ENCODE assay signal across 8 cellular contexts in genomic region chr19:55605637-55606470, GRCh38. TPM values are rescaled to one million over a fixed set of nuclear protein-coding genes. Genes with fewer than 3 reads are reported as not detected.
DNase-seq lines count a peak whose midpoint lies in the region; ATAC-seq and TF ChIP-seq lines count a peak whose summit lies in the region.

TSS of gene ZNF865 (plus strand) at chr19:55605647. CDS start at chr19:55613619, 7,972 bp downstream.

- TF ChIP-seq CTCF in GM23338 (conservative IDR thresholded peaks at IDR 0.05; ENCODE audit: low read depth in 2 of 2) (peak; percentile 72 to 83), heart right ventricle (IDR thresholded peaks at IDR 0.05) (peak; percentile 36 to 81 (median 63))

- H3K4me3 Mint-ChIP-seq in GM23338: peak within 1 kb of the TSS; percentile 95

- ATAC-seq in GM23338 (peak; percentile 53), heart right ventricle (peak; percentile 18 to 51 (median 38))

- peaks cover 32% of the 10 kb centered on the region for H3K4me1 Mint-ChIP-seq in GM23338

- H3K9me2 ChIP-seq in GM23338 (ENCODE audit: insufficient read depth): no peaks in the 10 kb centered on the region

- H3K27ac Mint-ChIP-seq in GM23338: peak within 1 kb of the TSS; percentile 98

- peak within 1 kb of the TSS; percentile 87 for H3K4me2 ChIP-seq in GM23338

- H3K4me1 ChIP-seq in GM23338 (ENCODE audit: insufficient read depth) (peaks cover 20% of the 10 kb centered on the region), heart right ventricle (peaks cover under 1 to 52% (median 32%) of the 10 kb centered on the region in 9 donors)

- H3K27me3 Mint-ChIP-seq in GM23338 (ENCODE audit: insufficient read depth, low read depth, poor library complexity): peaks cover 36% of the 10 kb centered on the region

- H3K4me3 ChIP-seq in GM23338 (peak within 1 kb of the TSS; percentile 84), heart right ventricle (peak within 1 kb of the TSS; percentile 51 to 85 (median 77))

- H3K27ac ChIP-seq in GM23338 (ENCODE audit: low read depth): peak within 1 kb of the TSS; percentile 99
- peak within 1 kb of the TSS; percentile 84 to 98 (median 96) for H3K27ac ChIP-seq in heart right ventricle

- H2AFZ ChIP-seq in GM23338: peak within 1 kb of the TSS; percentile 2

- H3K27me3 ChIP-seq in GM23338 (ENCODE audit: insufficient read depth): no peaks in the 10 kb centered on the region
- no peaks in the 10 kb centered on the region for H3K27me3 ChIP-seq in heart right ventricle

- peaks cover 14% of the 10 kb centered on the region for H3K79me2 ChIP-seq in GM23338 (replicated peaks; ENCODE audit: insufficient read depth)

- WGBS in heart right ventricle, 2 donors: 0 to 1% methylated on average over 35 to 44 of the region's 44 CpGs

- peaks cover 22% of the 10 kb centered on the region for H3F3A ChIP-seq in GM23338 (replicated peaks; ENCODE audit: low read depth)

- peaks cover 22% of the 10 kb centered on the region for H4K20me1 ChIP-seq in GM23338 (replicated peaks; ENCODE audit: insufficient read depth)

- intact Hi-C loops in heart right ventricle (cut with DNase I) (loop anchor here in 7 of 10 donors (1.0 to 10.0 kb wide), 5 partner anchors 19 to 91 kb away; partner anchors contain the start of gene ZNF784 (in 1 of the 7)), posterior cingulate gyrus (cut with DNase I) (loop anchor here (2.0 kb wide), 1 partner anchor 89 kb away; no protein-coding TSS in a partner anchor)

- H3K36me3 Mint-ChIP-seq in GM23338 (ENCODE audit: low read depth): peaks cover 24% of the 10 kb centered on the region

- peaks cover 6% of the 10 kb centered on the region for H3K9me3 Mint-ChIP-seq in GM23338

- H3K36me3 ChIP-seq in GM23338 (ENCODE audit: insufficient read depth): peaks cover 5% of the 10 kb centered on the region; the same call in 1 of the 2 replicates
- peaks cover 0 to 48% (median 7%) of the 10 kb centered on the region in 9 donors for H3K36me3 ChIP-seq in heart right ventricle

- DNase-seq in DMS114 treated with DMSO at 0.1 percent for 48 hours (lab: John Stamatoyannopoulos, UW; ENCODE audit: unreplicated experiment): peak; percentile 72
- peak; percentile 94 for DNase-seq in GM23338 (ENCODE audit: low spot score)
- peak; percentile 46 for DNase-seq in NCI-H1048 (lab: John Stamatoyannopoulos, UW)
- peak; percentile 93 for DNase-seq in SW480 (ENCODE audit: low spot score)
- DNase-seq in amniotic epithelial cell (ENCODE audit: low read depth): peak; percentile 84
- peak; percentile 63 to 82 for DNase-seq in heart right ventricle
- DNase-seq in posterior cingulate gyrus: peak; percentile 52 to 95 (median 72)
- peak; percentile 85 for DNase-seq in ureter (ENCODE audit: low spot score)

- H3K9me3 ChIP-seq in heart right ventricle: peaks cover 0 to 4% (median 0%) of the 10 kb centered on the region in 11 donors

TF ChIP-seq in GM23338, 12 proteins besides CTCF, POLR2A, EP300 and RAD21:
- TF ChIP-seq STAT1 (IDR thresholded peaks at IDR 0.05; ENCODE audit: unreplicated experiment) (no peak), POLR2AphosphoS5 (IDR thresholded peaks at IDR 0.05; ENCODE audit: low read depth) (peak; percentile 24; the same call in 1 of the 2 replicates), CREB1 (CRISPR knock-in tag; IDR thresholded peaks at IDR 0.05; ENCODE audit: low read depth) (0 out of 2 replicates have a peak, but pooled peaks have one; percentile 10)

RNA-seq across cellular contexts. Expression of gene ZNF865, which starts in this region (rescaled TPM):
- 10.3 and 12.1 TPM in 2 replicates for total RNA-seq in GM23338 (2014; rRNA removed; shearing (Covaris generic))
- polyA plus RNA-seq in GM23338 (2016; fragmentation: Nextera tagmentation; extraction: Ambion mirVana) (2.2 and 2.4 TPM in 2 replicates), heart right ventricle (10 to 100 TPM; 13.9 to 26.5 TPM)
- total RNA-seq in heart right ventricle (10 to 100 TPM; 11.8 to 20.0 (median 13.5) TPM), ureter (13.6 TPM)

Comparison
In these comparisons a context has a peak if more than half of its experiments do, and no peak if none do; other contexts are left out.
1. Peak in every context shown above with its lines: DNase-seq, ATAC-seq, H3K4me3 ChIP-seq and H3K27ac ChIP-seq.